ENCODE assay signal across 1 cellular context in genomic region chr12:7934560-7935463, GRCh38.
TF ChIP-seq lines count a peak whose summit lies in the region.

No MANE protein-coding gene starts in this region.

TF ChIP-seq in GM12878, 131 proteins besides CTCF, POLR2A, EP300 and RAD21:
- peak; percentile 68 for TF ChIP-seq MLLT1 (IDR thresholded peaks at IDR 0.05)
- TF ChIP-seq FOXK2 (IDR thresholded peaks at IDR 0.05) = no peak
